ENCODE assay signal across 9 cellular contexts in the genomic region with DNA sequence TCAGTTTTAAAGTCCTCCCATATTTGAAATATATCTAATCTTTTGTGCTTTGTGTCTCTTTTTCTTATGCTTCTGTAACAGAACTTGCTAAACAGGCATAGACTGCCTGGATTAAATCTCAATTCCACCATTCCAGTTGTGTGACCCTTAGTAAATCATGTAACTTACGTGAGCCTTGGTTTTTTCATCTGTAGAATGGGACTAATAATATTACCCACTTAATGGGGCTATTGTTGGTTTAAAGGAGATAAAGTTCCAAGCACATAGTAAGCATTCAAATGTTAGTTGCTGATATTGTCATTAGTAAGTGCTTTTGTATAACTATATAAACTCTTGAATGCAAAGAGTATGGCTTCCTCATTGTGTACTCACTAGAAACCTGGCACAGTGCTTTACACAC. TPM values are rescaled to one million over a fixed set of nuclear protein-coding genes. Genes with fewer than 3 reads are reported as not detected.
"Had no signal": no experiment of that assay in that cellular context is flagged by ENCODE, and none has a peak within 500 bp of the region (broad histone marks: within the 10 kb centered on the region; RNA-seq: fewer than 3 reads in every experiment).

No MANE protein-coding gene starts in this region.

- H3K4me2 ChIP-seq: GM23338 had no signal

- H2AFZ ChIP-seq: GM23338 had no signal

- H3K4me3 ChIP-seq: GM23338 had no signal

- H3K27ac Mint-ChIP-seq: GM23338, H9, IgD-negative memory B cell had no signal

- ATAC-seq: GM23338 had no signal

- DNase-seq: H9, HCEC 1CT, KG1 had no signal

- H3K4me1 Mint-ChIP-seq: GM23338, H9 had no signal

- H3K4me3 Mint-ChIP-seq: GM23338, H9 had no signal

- H3K27me3 Mint-ChIP-seq: IgD-negative memory B cell had no signal

- H3K9me3 Mint-ChIP-seq: GM23338, H9, IgD-negative memory B cell had no signal

- FAIRE-seq: H1, H54, HTR-8/SVneo had no signal

RNA-seq across cellular contexts. Expression of gene VWA3A, which starts 5.9 kb away (rescaled TPM):
- total RNA-seq: H1, H9, HT-29 had no signal
- polyA plus RNA-seq: GM23338, IgD-negative memory B cell had no signal
